ENCODE assay signal across 24 cellular contexts in genomic region chr13:112246731-112247470, GRCh38.
A peak's percentile ranks its signal among the peaks of the same experiment; 100 is the strongest.
DNase-seq lines count a peak whose midpoint lies in the region; ATAC-seq and TF ChIP-seq lines count a peak whose summit lies in the region.
"Had no signal": no experiment of that assay in that cellular context is flagged by ENCODE, and none has a peak within 500 bp of the region (broad histone marks: within the 10 kb centered on the region; RNA-seq: fewer than 3 reads in every experiment).

No MANE protein-coding gene starts in this region.

- no peak for TF ChIP-seq POLR2A in heart left ventricle (IDR thresholded peaks at IDR 0.05)

- no peak overlapping the region for H3K18ac ChIP-seq in trophoblast cell (ENCODE audit: low read length)

- H3K4me3 ChIP-seq in right atrium auricular region (no peak overlapping the region), heart left ventricle (no peak overlapping the region), lung (no peak overlapping the region), trophoblast cell (ENCODE audit: low read depth, low read length) (peak overlapping the region; percentile 46)
- H3K4me3 ChIP-seq: BLaER1, HAP-1, MG63, SJSA1 had no signal

- H2BK120ac ChIP-seq in trophoblast cell (ENCODE audit: insufficient read depth, low read length, poor library complexity), result no peak overlapping the region

- H4K12ac ChIP-seq in trophoblast cell (ENCODE audit: low read depth, low read length), result no peak overlapping the region

- no peak overlapping the region for H3K23ac ChIP-seq in trophoblast cell (ENCODE audit: low read length)

- H3K79me1 ChIP-seq in trophoblast cell (ENCODE audit: low read length), result no peaks in the 10 kb centered on the region

- intact Hi-C loops in heart left ventricle (cut with DNase I), result no loop called here

- ATAC-seq in heart left ventricle (no peak), lung (ENCODE audit: insufficient read depth, low FRiP score) (no peak), HG02970 (IDR thresholded peaks at IDR 0.05; ENCODE audit: low FRiP score, unreplicated experiment) (no peak)

- TF ChIP-seq CTCF in right atrium auricular region (IDR thresholded peaks at IDR 0.05), result no peak
- no peak for TF ChIP-seq CTCF in heart left ventricle (IDR thresholded peaks at IDR 0.05)
- no peak for TF ChIP-seq CTCF in lung (IDR thresholded peaks at IDR 0.05; ENCODE audit: control extremely low read depth, extremely low read depth)

- H3K4me2 ChIP-seq in trophoblast cell (ENCODE audit: low read length), result no peak overlapping the region
- H3K4me2 ChIP-seq: BLaER1 had no signal

- H3K4me1 ChIP-seq in right atrium auricular region (no peaks in the 10 kb centered on the region), heart left ventricle (no peaks in the 10 kb centered on the region), lung (ENCODE audit: control insufficient read depth in 2 of 2, insufficient read depth in 2 of 2, low read length in 2 of 2) (no peaks in the 10 kb centered on the region), trophoblast cell (ENCODE audit: control insufficient read depth in 1 of 2, insufficient read depth in 2 of 2, low read length in 2 of 2) (no peaks in the 10 kb centered on the region)
- H3K4me1 ChIP-seq: BLaER1, HAP-1, SJSA1 had no signal

- WGBS in heart left ventricle, 4 donors, result 92 to 95% (median 94%) methylated on average over 23 to 24 of the region's 24 CpGs
- 92 to 94% methylated on average over 24 of the region's 24 CpGs for WGBS in lung, 2 donors
- WGBS in trophoblast cell (ENCODE audit: extremely low coverage, insufficient coverage, insufficient read length), result no CpG with 5 or more reads among the region's 24 CpGs

- no peak overlapping the region for H2AK5ac ChIP-seq in trophoblast cell (ENCODE audit: low read length)

- H3K14ac ChIP-seq in trophoblast cell (ENCODE audit: low read length), result no peak overlapping the region

- no peak overlapping the region for H2BK5ac ChIP-seq in trophoblast cell (ENCODE audit: low read depth, low read length, poor library complexity)

- no peak overlapping the region for H2BK12ac ChIP-seq in trophoblast cell (ENCODE audit: low read length)

- no peaks in the 10 kb centered on the region for H3K27me3 ChIP-seq in right atrium auricular region
- peaks cover 0 to 20% (median 0%) of the 10 kb centered on the region in 9 donors for H3K27me3 ChIP-seq in heart left ventricle
- no peaks in the 10 kb centered on the region for H3K27me3 ChIP-seq in lung (ENCODE audit: control insufficient read depth, insufficient read depth)
- H3K27me3 ChIP-seq in trophoblast cell (ENCODE audit: insufficient read depth, low read length), result no peaks in the 10 kb centered on the region
- H3K27me3 ChIP-seq: BLaER1, MG63 had no signal

- H3K79me2 ChIP-seq in trophoblast cell (ENCODE audit: control insufficient read depth, insufficient read depth, low read length, poor library complexity), result no peaks in the 10 kb centered on the region

- H3K27ac ChIP-seq in right atrium auricular region, result no peak overlapping the region
- H3K27ac ChIP-seq in heart left ventricle, result no peak overlapping the region
- no peak overlapping the region for H3K27ac ChIP-seq in lung (ENCODE audit: low read depth in 1 of 2, low read length in 1 of 2)
- H3K27ac ChIP-seq in trophoblast cell (ENCODE audit: low read depth, low read length), result no peak overlapping the region
- H3K27ac ChIP-seq: BLaER1, SJSA1 had no signal

- DNase-seq in right atrium auricular region (ENCODE audit: low spot score), result peak; percentile 42
- DNase-seq in heart left ventricle, result no peak
- DNase-seq in lung (ENCODE audit: low spot score), result peak; percentile 19
- DNase-seq in trophoblast cell, result no peak
- DNase-seq in ureter (ENCODE audit: low spot score), result peak; percentile 34
- DNase-seq in iPS-NIHi11 (ENCODE audit: low spot score), result no peak
- DNase-seq in NCI-H1417 (lab: John Stamatoyannopoulos, UW), result no peak
- DNase-seq: CD4-positive, CD25-positive, alpha-beta regulatory T cell; DMS153; DND-41; HFFc6; IMR-90; KG1; MG63; NCI-H1105 treated with DMSO at 0.1 percent for 48 hours; NCI-H1694; NCI-H2029 treated with DMSO at 0.1 percent for 48 hours; NCI-H2227 treated with DMSO at 0.1 percent for 48 hours; Right ventricle myocardium superior; RPMI8226 had no signal

- H4K91ac ChIP-seq in trophoblast cell (ENCODE audit: low read depth, low read length), result no peak overlapping the region

- no peak overlapping the region for H3K9ac ChIP-seq in trophoblast cell (ENCODE audit: low read length)
- H3K9ac ChIP-seq: BLaER1 had no signal

- no peaks in the 10 kb centered on the region for H3K36me3 ChIP-seq in right atrium auricular region
- no peaks in the 10 kb centered on the region for H3K36me3 ChIP-seq in heart left ventricle
- no peaks in the 10 kb centered on the region for H3K36me3 ChIP-seq in lung (ENCODE audit: control insufficient read depth in 2 of 2, insufficient read depth in 2 of 2, low read length in 2 of 2)
- H3K36me3 ChIP-seq in trophoblast cell (ENCODE audit: control insufficient read depth in 1 of 2, insufficient read depth in 2 of 2, low read length in 2 of 2), result no peaks in the 10 kb centered on the region
- H3K36me3 ChIP-seq: BLaER1, HAP-1, MG63, SJSA1 had no signal

- H3K4ac ChIP-seq in trophoblast cell (ENCODE audit: low read depth, low read length), result no peak overlapping the region

- H3K9me3 ChIP-seq in right atrium auricular region (no peaks in the 10 kb centered on the region), heart left ventricle (no peaks in the 10 kb centered on the region), lung (ENCODE audit: control insufficient read depth in 2 of 2, insufficient read depth in 1 of 2, low read length in 1 of 2) (peaks cover 0 to 5% of the 10 kb centered on the region in 2 donors), trophoblast cell (ENCODE audit: insufficient read depth, low read depth, low read length) (peaks cover 4% of the 10 kb centered on the region)
- H3K9me3 ChIP-seq: BLaER1, HAP-1, MG63 had no signal

- no peak overlapping the region for H2AFZ ChIP-seq in trophoblast cell (ENCODE audit: insufficient read depth, low read length, poor library complexity)

- no peak overlapping the region for H4K8ac ChIP-seq in trophoblast cell (ENCODE audit: low read depth, low read length)

Comparison
In these comparisons a context has a peak if more than half of its experiments do, and no peak if none do; other contexts are left out.
1. DNase-seq: peak in right atrium auricular region (single experiment), lung (single experiment) and ureter (single experiment); none in heart left ventricle (0 of 5), trophoblast cell (0 of 2), iPS-NIHi11 (single experiment) and NCI-H1417 (0 of 3).